In genomic region chr4:108893474-108893873, GRCh38 we compare ENCODE assay signal across 34 cellular contexts.
"Had no signal": no experiment of that assay in that cellular context is flagged by ENCODE, and none has a peak within 500 bp of the region (broad histone marks: within the 10 kb centered on the region; RNA-seq: fewer than 3 reads in every experiment).

No MANE protein-coding gene starts in this region.

- H3K27me3 ChIP-seq: adrenal gland, ascending aorta, body of pancreas, brain microvascular endothelial cell, breast epithelium, cardiac muscle cell had no signal

- H3K9me3 ChIP-seq: adrenal gland, ascending aorta, body of pancreas, breast epithelium had no signal

- H3K4me3 ChIP-seq: adrenal gland, ascending aorta, body of pancreas, breast epithelium, cardiac muscle cell had no signal

- ATAC-seq: activated naive CD4-positive, alpha-beta T cell treated with anti-CD3 and anti-CD28 coated beads, Interleukin-2, amount 50 U/mL, for 72 hours; activated naive CD8-positive, alpha-beta T cell treated with anti-CD3 and anti-CD28 coated beads, Interleukin-2, amount 50 U/mL, for 24 hours; activated T-cell treated with anti-CD3 and anti-CD28 coated beads, Interleukin-2, amount 50 U/mL, for 4 hours; activated T-cell treated with anti-CD3 and anti-CD28 coated beads, Interleukin-2, amount 50 U/mL, for 72 hours; activated T-helper 17 cell treated with anti-CD3 and anti-CD28 coated beads, Interleukin-2, amount 50 U/mL, for 72 hours; body of pancreas had no signal

- H3K36me3 ChIP-seq: adrenal gland, ascending aorta, brain microvascular endothelial cell, breast epithelium, cardiac muscle cell had no signal

- H3K27ac ChIP-seq: adrenal gland, ascending aorta, body of pancreas, brain microvascular endothelial cell, breast epithelium, cardiac muscle cell had no signal

- FAIRE-seq: astrocyte, bronchial epithelial cell had no signal

- H3K4me1 ChIP-seq: adrenal gland, ascending aorta, body of pancreas, breast epithelium had no signal

- DNase-seq: activated effector memory CD4-positive, alpha-beta T cell treated with anti-CD3 and anti-CD28 coated beads, Interleukin-2, amount 50 U/mL, for 16 hours; activated effector memory CD4-positive, alpha-beta T cell treated with Interleukin-2 at 50 U/mL for 16 hours; activated gamma-delta T cell; activated gamma-delta T cell treated with Interleukin-2 at 50 U/mL for 16 hours; activated naive CD4-positive, alpha-beta T cell; activated naive CD4-positive, alpha-beta T cell treated with anti-CD3 and anti-CD28 coated beads for 36 hours; activated naive CD4-positive, alpha-beta T cell treated with anti-CD3 and anti-CD28 coated beads, Interleukin-2, amount 10 ng/mL, durations not matched to agents 7 days and 5 days; activated naive CD4-positive, alpha-beta T cell treated with anti-CD3 and anti-CD28 coated beads, Interleukin-2, amount 50 U/mL, for 16 hours; activated naive CD4-positive, alpha-beta T cell treated with Interleukin-2 at 50 U/mL for 16 hours; activated naive CD8-positive, alpha-beta T cell treated with anti-CD3 and anti-CD28 coated beads for 36 hours; activated naive CD8-positive, alpha-beta T cell treated with anti-CD3 and anti-CD28 coated beads, Interleukin-2, amount 10 ng/mL, durations not matched to agents 7 days and 5 days; activated naive CD8-positive, alpha-beta T cell treated with anti-CD3 and anti-CD28 coated beads, Interleukin-2, amount 50 U/mL, for 24 hours; activated T-cell treated with anti-CD3 and anti-CD28 coated beads, Interleukin-2, amount 50 U/mL, for 1 hour; activated T-cell treated with anti-CD3 and anti-CD28 coated beads, Interleukin-2, amount 50 U/mL, for 24 hours; activated T-cell treated with anti-CD3 and anti-CD28 coated beads, Interleukin-2, amount 50 U/mL, for 4 hours; activated T-cell treated with anti-CD3 and anti-CD28 coated beads, Interleukin-2, amount 50 U/mL, for 48 hours; activated T-cell treated with anti-CD3 and anti-CD28 coated beads, Interleukin-2, amount 50 U/mL, for 72 hours; adrenal gland; amniotic stem cell; amygdala; anterior cingulate cortex; aorta; body of pancreas; brain microvascular endothelial cell; caudate nucleus; central memory CD4-positive, alpha-beta T cell; cerebellar nuclear complex had no signal
